ENCODE assay signal across 8 cellular contexts in genomic region chr9:131126059-131126426, GRCh38. TPM values are rescaled to one million over a fixed set of nuclear protein-coding genes. Genes with fewer than 3 reads are reported as not detected.
DNase-seq lines count a peak whose midpoint lies in the region; ATAC-seq and TF ChIP-seq lines count a peak whose summit lies in the region.

No MANE protein-coding gene starts in this region.

- no peak for TF ChIP-seq POLR2A in heart left ventricle (IDR thresholded peaks at IDR 0.05)
- no peak for TF ChIP-seq POLR2A in breast epithelium (IDR thresholded peaks at IDR 0.05)
- no peak for TF ChIP-seq POLR2A in uterus (IDR thresholded peaks at IDR 0.05)

- H3K4me3 ChIP-seq in heart left ventricle, result peak overlapping the region; percentile 55 to 99 (median 87)
- H3K4me3 ChIP-seq in breast epithelium, result peak overlapping the region; percentile 86 to 100 (median 98)
- peak overlapping the region; percentile 82 for H3K4me3 ChIP-seq in mesendoderm (ENCODE audit: low read length)
- H3K4me3 ChIP-seq in uterus, result peak overlapping the region; percentile 67 to 96

- no peaks in the 10 kb centered on the region for H3K9me3 ChIP-seq in heart left ventricle
- no peaks in the 10 kb centered on the region for H3K9me3 ChIP-seq in breast epithelium
- no peaks in the 10 kb centered on the region for H3K9me3 ChIP-seq in uterus

- no peak overlapping the region for H2BK5ac ChIP-seq in mesendoderm (ENCODE audit: low read length)

- no peak overlapping the region for H2BK15ac ChIP-seq in mesendoderm (replicated peaks; ENCODE audit: low read depth)

- H3K4me2 ChIP-seq in mesendoderm (ENCODE audit: low read length), result peak overlapping the region; percentile 68

- peaks cover 13% of the 10 kb centered on the region for H3K79me2 ChIP-seq in mesendoderm (ENCODE audit: control insufficient read depth, insufficient read depth, low read length)

- H2AK5ac ChIP-seq in mesendoderm (ENCODE audit: low read length), result peak overlapping the region; percentile 78

- H3K18ac ChIP-seq in mesendoderm (ENCODE audit: low read length), result no peak overlapping the region

- peak overlapping the region; percentile 86 for H3K9ac ChIP-seq in mesendoderm (ENCODE audit: low read length)

- no peak for ATAC-seq in heart left ventricle
- no peak for ATAC-seq in left ventricle myocardium superior
- ATAC-seq in GM21447 (IDR thresholded peaks at IDR 0.05; ENCODE audit: unreplicated experiment), result no peak

- H3K27ac ChIP-seq in heart left ventricle (peak overlapping the region in 11 of 12 donors; percentile 59 to 91 (median 81)), breast epithelium (peak overlapping the region; percentile 93 to 96), mesendoderm (ENCODE audit: low read depth, low read length) (no peak overlapping the region), uterus (peak overlapping the region; percentile 73 to 77)

- H3K4me1 ChIP-seq in heart left ventricle (peaks cover 0 to 22% (median 15%) of the 10 kb centered on the region in 12 donors), breast epithelium (peaks cover 3 to 12% of the 10 kb centered on the region in 2 donors), mesendoderm (ENCODE audit: control insufficient read depth, low read depth, low read length) (no peaks in the 10 kb centered on the region), uterus (no peaks in the 10 kb centered on the region)

- H3K23ac ChIP-seq in mesendoderm (ENCODE audit: low read length), result peak overlapping the region; percentile 6

- H3K4ac ChIP-seq in mesendoderm (ENCODE audit: low read depth, low read length), result no peak overlapping the region

- intact Hi-C loops in heart left ventricle (cut with DNase I) (loop anchor here in 4 of 10 donors (5.0 to 10.0 kb wide), 2 partner anchors 69 to 71 kb away; no protein-coding TSS in a partner anchor), left ventricle myocardium superior (cut with micrococcal nuclease) (no loop called here), breast epithelium (cut with DNase I; ENCODE audit: low total_unique reads) (no loop called here), uterus (cut with DNase I; ENCODE audit: low total_unique reads) (no loop called here)

- H4K8ac ChIP-seq in mesendoderm (ENCODE audit: low read depth, low read length), result no peak overlapping the region

- no peaks in the 10 kb centered on the region for H3K27me3 ChIP-seq in heart left ventricle
- no peaks in the 10 kb centered on the region for H3K27me3 ChIP-seq in breast epithelium
- peaks cover 2% of the 10 kb centered on the region for H3K27me3 ChIP-seq in mesendoderm (ENCODE audit: insufficient read depth, low read length, poor library complexity)
- no peaks in the 10 kb centered on the region for H3K27me3 ChIP-seq in uterus

- no peak overlapping the region for H4K5ac ChIP-seq in mesendoderm (ENCODE audit: low read length)

- TF ChIP-seq CTCF in heart left ventricle (IDR thresholded peaks at IDR 0.05), result no peak
- TF ChIP-seq CTCF in breast epithelium (IDR thresholded peaks at IDR 0.05), result no peak
- no peak for TF ChIP-seq CTCF in uterus (IDR thresholded peaks at IDR 0.05)

- peaks cover 13% of the 10 kb centered on the region for H3K79me1 ChIP-seq in mesendoderm (ENCODE audit: low read length)

- H2BK120ac ChIP-seq in mesendoderm (ENCODE audit: low read depth, low read length), result no peak overlapping the region

- H3K56ac ChIP-seq in mesendoderm (ENCODE audit: low read length), result peak overlapping the region; percentile 98

- 0 to 1% (median 0%) methylated on average over 10 to 11 of the region's 11 CpGs for WGBS in heart left ventricle, 4 donors
- no CpG with 5 or more reads among the region's 11 CpGs for WGBS in mesendoderm (ENCODE audit: extremely low coverage, insufficient coverage, low lambda C conversion rate)

- DNase-seq in heart left ventricle (no peak), left ventricle myocardium superior (no peak), breast epithelium (ENCODE audit: low spot score in 2 of 2) (no peak), mesendoderm (no peak), uterus (no peak), LoVo (ENCODE audit: low spot score) (no peak), NCI-H146 (lab: John Stamatoyannopoulos, UW) (no peak)

- H3K36me3 ChIP-seq in heart left ventricle (peaks cover 0 to 58% (median 42%) of the 10 kb centered on the region in 9 donors), breast epithelium (peaks cover 4% of the 10 kb centered on the region), mesendoderm (ENCODE audit: control insufficient read depth, insufficient read depth, low read length) (peaks cover 13% of the 10 kb centered on the region), uterus (no peaks in the 10 kb centered on the region)

RNA-seq across cellular contexts. Expression of gene NUP214, which starts 0.7 kb away (rescaled TPM):
- total RNA-seq in heart left ventricle, result 10 to 100 TPM; 19.2 to 45.1 (median 25.7) TPM
- 10 to 100 TPM; 13.7 to 13.8 TPM for polyA plus RNA-seq in heart left ventricle
- 28.9 TPM for total RNA-seq in left ventricle myocardium superior
- 10 to 100 TPM; 37.4 to 47.5 (median 40.0) TPM for total RNA-seq in breast epithelium
- 19.6 TPM for polyA plus RNA-seq in mesendoderm (2013, experiment 1 of 2)
- polyA plus RNA-seq in mesendoderm (2013, experiment 2 of 2), result 18.6 TPM
- 10 to 100 TPM; 13.2 to 75.8 (median 49.0) TPM for total RNA-seq in uterus

RNA-seq across cellular contexts. Expression of gene AIF1L, which starts 29.7 kb away (rescaled TPM):
- 10 to 100 TPM; 12.1 to 93.8 (median 23.7) TPM for total RNA-seq in heart left ventricle
- polyA plus RNA-seq in heart left ventricle, result 10 to 100 TPM; 15.9 to 23.1 TPM
- total RNA-seq in left ventricle myocardium superior, result 22.9 TPM
- total RNA-seq in breast epithelium, result 10 to 100 TPM; 12.5 to 33.8 (median 22.5) TPM
- polyA plus RNA-seq in mesendoderm (2013, experiment 1 of 2), result 68.2 TPM
- polyA plus RNA-seq in mesendoderm (2013, experiment 2 of 2), result 71.4 TPM
- total RNA-seq in uterus, result 10 to 100 TPM in 3 of 4 donors, 1 to 10 TPM in 1; 4.9 to 27.3 (median 16.8) TPM
